ENCODE assay signal across 19 cellular contexts in the genomic region with DNA sequence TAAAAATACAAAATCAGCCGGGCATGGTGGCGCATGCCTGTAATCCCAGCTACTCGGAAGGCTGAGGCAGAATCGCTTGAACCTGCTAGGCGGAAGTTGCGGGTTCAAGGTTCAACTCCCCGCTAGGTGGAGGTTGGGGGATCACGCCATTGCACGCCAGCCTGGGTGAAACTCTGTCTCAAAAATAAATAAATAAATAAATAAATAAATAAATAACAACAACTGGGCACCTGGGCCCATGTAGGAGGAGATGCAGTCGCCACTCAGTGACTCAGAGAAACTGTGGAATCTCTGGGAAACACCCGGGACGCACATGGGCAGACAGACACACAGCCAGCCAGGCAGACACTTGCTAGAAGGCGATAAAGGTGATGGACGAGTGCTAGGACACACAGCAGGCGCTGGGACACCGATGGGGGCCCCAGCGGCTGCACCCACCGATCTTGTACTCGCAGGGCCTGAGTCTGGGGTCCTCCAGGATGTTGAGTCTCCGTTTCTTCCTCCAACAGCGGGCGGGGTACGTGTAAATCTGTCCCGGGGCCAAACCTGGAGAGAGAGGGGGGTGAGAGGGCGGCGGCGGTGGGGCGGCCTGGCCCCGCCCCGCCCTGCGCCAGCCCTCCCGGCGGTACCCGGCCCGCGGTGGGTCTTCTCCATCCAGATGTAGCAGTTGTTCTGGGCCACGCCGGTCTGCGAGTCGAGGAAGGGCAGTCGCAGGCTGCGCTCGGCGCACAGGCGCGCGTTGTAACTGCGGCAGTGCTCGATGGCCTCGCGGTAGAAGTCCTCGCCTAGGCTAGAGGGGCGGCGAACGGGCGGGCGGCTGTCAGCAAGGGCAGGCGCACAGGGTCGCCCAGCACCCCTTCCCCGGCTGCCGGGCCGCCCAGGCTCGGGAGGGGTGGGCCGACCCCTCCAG. TPM values are rescaled to one million over a fixed set of nuclear protein-coding genes. Genes with fewer than 3 reads are reported as not detected.
"Had no signal": no experiment of that assay in that cellular context is flagged by ENCODE, and none has a peak within 500 bp of the region (broad histone marks: within the 10 kb centered on the region; RNA-seq: fewer than 3 reads in every experiment).

No MANE protein-coding gene starts in this region.

- H3K9me3 ChIP-seq: psoas muscle, sigmoid colon, suprapubic skin, upper lobe of left lung had no signal

- H3K4me3 ChIP-seq: psoas muscle, sigmoid colon, suprapubic skin, upper lobe of left lung had no signal

- DNase-seq: activated CD4-positive, alpha-beta memory T cell treated with anti-CD3 and anti-CD28 coated beads for 36 hours; activated gamma-delta T cell; activated naive CD8-positive, alpha-beta T cell treated with anti-CD3 and anti-CD28 coated beads for 36 hours; activated T-cell treated with anti-CD3 and anti-CD28 coated beads, Interleukin-2, amount 50 U/mL, for 48 hours; anterior cingulate cortex; dorsolateral prefrontal cortex; foreskin melanocyte; head of caudate nucleus; midbrain; occipital lobe; psoas muscle; sigmoid colon; stimulated activated CD4-positive, alpha-beta T cell treated with anti-CD3 and anti-CD28 coated beads, Interleukin-2, amount 100 ng/mL, for 24 hours; stimulated activated naive CD8-positive, alpha-beta T cell treated with anti-CD3 and anti-CD28 coated beads, Interleukin-15, Interleukin-2, amounts not matched to agents 100 U/mL and 50 U/mL, for 24 hours; T-cell; T1000 had no signal

- H3K36me3 ChIP-seq: sigmoid colon, suprapubic skin, upper lobe of left lung had no signal

- H3K4me1 ChIP-seq: psoas muscle had no signal

- H3K27ac ChIP-seq: psoas muscle, sigmoid colon, suprapubic skin, upper lobe of left lung had no signal

- H3K27me3 ChIP-seq: dorsolateral prefrontal cortex had no signal

RNA-seq across cellular contexts. Expression of gene DPF1, which starts 1.8 kb away (rescaled TPM):
- polyA plus RNA-seq: liver had no signal
